Comparison of ENCODE assay signal across 1 cellular context in genomic region chr18:28735731-28736130, GRCh38.
TF ChIP-seq lines count a peak whose summit lies in the region.

No MANE protein-coding gene starts in this region.

TF ChIP-seq in HepG2, 621 proteins besides CTCF, POLR2A, EP300 and RAD21 (continued from another document):
- TF ChIP-seq ZNF280D (CRISPR knock-in tag; IDR thresholded peaks at IDR 0.05) = no peak
